In genomic region chr3:129824926-129825541, GRCh38 we compare ENCODE assay signal across 1 cellular context.
TF ChIP-seq lines count a peak whose summit lies in the region.

No MANE protein-coding gene starts in this region.

TF ChIP-seq in WTC11, 78 proteins besides CTCF, POLR2A, EP300 and RAD21 (continued from another document):
- TF ChIP-seq ZSCAN18 (CRISPR knock-in tag; IDR thresholded peaks at IDR 0.05) (no peak), SP1 (CRISPR knock-in tag; conservative IDR thresholded peaks at IDR 0.05) (no peak), CREM (CRISPR knock-in tag; IDR thresholded peaks at IDR 0.05) (no peak), AR (CRISPR knock-in tag; IDR thresholded peaks at IDR 0.05) (no peak), OVOL2 (CRISPR knock-in tag; IDR thresholded peaks at IDR 0.05; ENCODE audit: borderline replicate concordance) (no peak)
- TF ChIP-seq, protein P1, sequence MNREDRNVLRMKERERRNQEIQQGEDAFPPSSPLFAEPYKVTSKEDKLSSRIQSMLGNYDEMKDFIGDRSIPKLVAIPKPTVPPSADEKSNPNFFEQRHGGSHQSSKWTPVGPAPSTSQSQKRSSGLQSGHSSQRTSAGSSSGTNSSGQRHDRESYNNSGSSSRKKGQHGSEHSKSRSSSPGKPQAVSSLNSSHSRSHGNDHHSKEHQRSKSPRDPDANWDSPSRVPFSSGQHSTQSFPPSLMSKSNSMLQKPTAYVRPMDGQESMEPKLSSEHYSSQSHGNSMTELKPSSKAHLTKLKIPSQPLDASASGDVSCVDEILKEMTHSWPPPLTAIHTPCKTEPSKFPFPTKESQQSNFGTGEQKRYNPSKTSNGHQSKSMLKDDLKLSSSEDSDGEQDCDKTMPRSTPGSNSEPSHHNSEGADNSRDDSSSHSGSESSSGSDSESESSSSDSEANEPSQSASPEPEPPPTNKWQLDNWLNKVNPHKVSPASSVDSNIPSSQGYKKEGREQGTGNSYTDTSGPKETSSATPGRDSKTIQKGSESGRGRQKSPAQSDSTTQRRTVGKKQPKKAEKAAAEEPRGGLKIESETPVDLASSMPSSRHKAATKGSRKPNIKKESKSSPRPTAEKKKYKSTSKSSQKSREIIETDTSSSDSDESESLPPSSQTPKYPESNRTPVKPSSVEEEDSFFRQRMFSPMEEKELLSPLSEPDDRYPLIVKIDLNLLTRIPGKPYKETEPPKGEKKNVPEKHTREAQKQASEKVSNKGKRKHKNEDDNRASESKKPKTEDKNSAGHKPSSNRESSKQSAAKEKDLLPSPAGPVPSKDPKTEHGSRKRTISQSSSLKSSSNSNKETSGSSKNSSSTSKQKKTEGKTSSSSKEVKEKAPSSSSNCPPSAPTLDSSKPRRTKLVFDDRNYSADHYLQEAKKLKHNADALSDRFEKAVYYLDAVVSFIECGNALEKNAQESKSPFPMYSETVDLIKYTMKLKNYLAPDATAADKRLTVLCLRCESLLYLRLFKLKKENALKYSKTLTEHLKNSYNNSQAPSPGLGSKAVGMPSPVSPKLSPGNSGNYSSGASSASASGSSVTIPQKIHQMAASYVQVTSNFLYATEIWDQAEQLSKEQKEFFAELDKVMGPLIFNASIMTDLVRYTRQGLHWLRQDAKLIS (CRISPR knock-in tag; IDR thresholded peaks at IDR 0.05; ENCODE audit: borderline replicate concordance), result no peak
- TF ChIP-seq, protein P2, sequence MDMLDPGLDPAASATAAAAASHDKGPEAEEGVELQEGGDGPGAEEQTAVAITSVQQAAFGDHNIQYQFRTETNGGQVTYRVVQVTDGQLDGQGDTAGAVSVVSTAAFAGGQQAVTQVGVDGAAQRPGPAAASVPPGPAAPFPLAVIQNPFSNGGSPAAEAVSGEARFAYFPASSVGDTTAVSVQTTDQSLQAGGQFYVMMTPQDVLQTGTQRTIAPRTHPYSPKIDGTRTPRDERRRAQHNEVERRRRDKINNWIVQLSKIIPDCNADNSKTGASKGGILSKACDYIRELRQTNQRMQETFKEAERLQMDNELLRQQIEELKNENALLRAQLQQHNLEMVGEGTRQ (CRISPR knock-in tag; IDR thresholded peaks at IDR 0.05), result no peak
- TF ChIP-seq, protein P3, sequence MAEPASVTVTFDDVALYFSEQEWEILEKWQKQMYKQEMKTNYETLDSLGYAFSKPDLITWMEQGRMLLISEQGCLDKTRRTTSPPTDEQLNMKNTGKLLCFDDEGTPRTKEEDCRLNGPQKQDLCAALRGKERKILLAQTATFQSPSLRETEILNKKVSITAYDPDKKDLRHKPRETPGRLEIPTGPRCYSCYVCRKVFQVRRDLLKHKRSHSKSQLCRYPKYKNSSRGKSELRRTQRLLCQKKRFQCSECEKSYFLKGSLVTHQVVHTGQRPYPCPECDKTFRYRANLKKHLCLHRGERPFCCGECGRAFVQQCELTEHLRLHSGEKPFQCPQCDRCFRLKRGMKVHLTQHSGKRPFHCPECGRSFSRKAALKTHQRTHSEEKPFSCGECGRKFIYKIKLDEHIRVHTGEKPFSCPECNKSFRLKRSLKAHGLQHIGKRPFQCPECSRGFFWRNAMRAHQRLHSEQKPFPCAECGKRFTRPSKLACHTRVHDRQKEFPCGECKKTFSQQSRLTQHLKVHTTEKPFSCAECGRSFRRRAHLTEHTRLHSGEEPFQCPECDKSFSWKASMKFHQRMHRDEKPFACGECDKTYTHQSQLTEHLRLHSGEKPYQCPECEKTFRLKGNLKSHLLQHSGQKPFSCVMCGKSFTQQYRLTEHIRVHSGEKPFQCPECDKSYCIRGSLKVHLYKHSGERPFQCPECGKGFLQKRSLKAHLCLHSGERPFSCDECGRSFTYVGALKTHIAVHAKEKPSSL (CRISPR knock-in tag; conservative IDR thresholded peaks at IDR 0.05), result no peak
- TF ChIP-seq, protein P4, sequence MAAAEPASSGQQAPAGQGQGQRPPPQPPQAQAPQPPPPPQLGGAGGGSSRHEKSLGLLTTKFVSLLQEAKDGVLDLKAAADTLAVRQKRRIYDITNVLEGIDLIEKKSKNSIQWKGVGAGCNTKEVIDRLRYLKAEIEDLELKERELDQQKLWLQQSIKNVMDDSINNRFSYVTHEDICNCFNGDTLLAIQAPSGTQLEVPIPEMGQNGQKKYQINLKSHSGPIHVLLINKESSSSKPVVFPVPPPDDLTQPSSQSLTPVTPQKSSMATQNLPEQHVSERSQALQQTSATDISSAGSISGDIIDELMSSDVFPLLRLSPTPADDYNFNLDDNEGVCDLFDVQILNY (CRISPR knock-in tag; IDR thresholded peaks at IDR 0.05), result no peak
TF ChIP-seq in WTC11: peak in this region for 0.
